1 cellular context compared by ENCODE assay signal in genomic region chr10:3071405-3072198, GRCh38.
TF ChIP-seq lines count a peak whose summit lies in the region.

No MANE protein-coding gene starts in this region.

TF ChIP-seq in GM12878, 131 proteins besides CTCF, POLR2A, EP300 and RAD21:
- TF ChIP-seq PBX3 (IDR thresholded peaks at IDR 0.05; ENCODE audit: insufficient replicate concordance, low read depth, low read length) (peak; percentile 11), ZBTB40 (IDR thresholded peaks at IDR 0.05; ENCODE audit: borderline replicate concordance) (no peak), BCL3 (IDR thresholded peaks at IDR 0.05; ENCODE audit: borderline replicate concordance, insufficient read depth, low read depth, low read length, poor library complexity, severe bottlenecking) (peak; percentile 10), POLR2AphosphoS5 (IDR thresholded peaks at IDR 0.05; ENCODE audit: low read length) (0 out of 2 replicates have a peak, but pooled peaks have one; percentile 9)
TF ChIP-seq in GM12878: peak in this region for 3.
